Comparison of ENCODE assay signal across 8 cellular contexts in genomic region chr6:111406200-111406711, GRCh38.
DNase-seq lines count a peak whose midpoint lies in the region; ATAC-seq and TF ChIP-seq lines count a peak whose summit lies in the region.

No MANE protein-coding gene starts in this region.

- peak; percentile 99 for ATAC-seq in GM21360 (IDR thresholded peaks at IDR 0.05; ENCODE audit: unreplicated experiment)
- peak; percentile 99 for ATAC-seq in HG03520 (IDR thresholded peaks at IDR 0.05; ENCODE audit: unreplicated experiment)

- TF ChIP-seq CTCF in GM10248 (IDR thresholded peaks at IDR 0.05; ENCODE audit: control extremely low read depth, extremely low read depth, low read depth, missing control alignments) (no peak), coronary artery (IDR thresholded peaks at IDR 0.05) (no peak)

- POLR2A ChIA-PET in GM10248 (lab: Yijun Ruan, JAX): no interaction called here

- H3K4me3 ChIP-seq in coronary artery: no peak overlapping the region

- CTCF ChIA-PET in GM10248 (lab: Yijun Ruan, JAX): interaction anchor here (1.4 to 1.8 kb wide), 2 partner anchors 72 to 147 kb away, joined by 6 to 7 read pairs; a partner anchor contains a TSS

- peak overlapping the region in 1 of 2 donors; percentile 3 for H3K27ac ChIP-seq in coronary artery

- DNase-seq in GM10248 (ENCODE audit: extremely low spot score): peak; percentile 68
- DNase-seq in globus pallidus (ENCODE audit: low spot score): peak; percentile 65
- DNase-seq in coronary artery (ENCODE audit: low spot score): no peak
- no peak for DNase-seq in NCI-H2029 (lab: John Stamatoyannopoulos, UW)
- DNase-seq in activated CD4-positive, alpha-beta T cell treated with anti-CD3 and anti-CD28 coated beads for 48 hours: no peak
- DNase-seq in NCI-H524 treated with DMSO at 0.1 percent for 48 hours (lab: John Stamatoyannopoulos, UW): no peak

Comparison
In these comparisons a context has a peak if more than half of its experiments do, and no peak if none do; other contexts are left out.
1. DNase-seq: peak in GM10248 (single experiment) and globus pallidus (single experiment); none in coronary artery (single experiment), NCI-H2029 (single experiment), activated CD4-positive, alpha-beta T cell treated with anti-CD3 and anti-CD28 coated beads for 48 hours (single experiment) and NCI-H524 treated with DMSO at 0.1 percent for 48 hours (single experiment).